Comparison of ENCODE assay signal across 8 cellular contexts in the genomic region with DNA sequence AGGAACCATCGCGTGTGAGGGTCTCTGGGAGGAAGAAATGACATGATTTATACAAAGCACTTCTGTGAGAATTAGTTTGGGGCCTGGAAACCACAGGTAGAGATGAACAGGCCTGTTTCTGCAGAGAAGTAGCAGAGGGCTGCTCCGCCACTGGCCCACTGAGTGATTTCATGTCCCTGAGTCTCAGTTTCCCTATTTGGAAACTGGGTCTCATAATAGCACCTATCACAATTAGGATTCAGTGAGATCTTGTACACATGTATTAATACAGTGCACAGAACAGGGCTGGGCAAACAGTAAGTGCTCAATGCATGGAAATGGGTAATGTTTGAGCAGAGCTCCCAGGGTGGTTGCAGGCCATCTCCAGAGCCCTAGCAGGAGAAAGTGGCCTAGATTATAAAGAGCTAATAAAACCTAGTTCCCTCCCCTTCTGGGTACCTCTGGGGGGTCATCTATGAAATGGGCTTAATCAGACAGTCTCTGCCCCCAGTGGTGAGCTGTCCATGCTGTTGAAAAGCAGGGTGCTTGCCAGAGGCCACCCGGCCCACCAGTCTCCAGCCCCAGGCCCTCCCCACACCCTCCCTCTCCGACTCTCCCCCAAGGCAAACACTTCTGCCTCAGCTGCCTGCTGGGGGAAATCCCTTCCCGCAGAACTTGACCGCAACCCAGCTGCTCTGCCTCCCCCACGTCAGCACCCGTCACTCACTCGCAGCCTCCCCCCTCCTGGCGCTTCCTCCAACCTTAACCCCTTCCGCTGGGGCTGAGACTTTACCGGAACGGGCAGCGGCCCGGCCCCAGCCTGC. TPM values are rescaled to one million over a fixed set of nuclear protein-coding genes. Genes with fewer than 3 reads are reported as not detected.
DNase-seq lines count a peak whose midpoint lies in the region; ATAC-seq, FAIRE-seq and TF ChIP-seq lines count a peak whose summit lies in the region.

No MANE protein-coding gene starts in this region.

- no TSS peak for BruUV-seq in Calu3 (replicated peaks; lab: Mats Ljungman, UMichigan)

- H3K4me3 ChIP-seq in SJSA1 (peak overlapping the region; percentile 11; the same call in 1 of the 2 replicates), upper lobe of left lung (peak overlapping the region; percentile 11 to 75 (median 45))

- no peaks in the 10 kb centered on the region for H3K9me3 Mint-ChIP-seq in Calu3 (ENCODE audit: low read depth, unreplicated experiment)
- no peaks in the 10 kb centered on the region for H3K9me3 Mint-ChIP-seq in activated naive CD4-positive, alpha-beta T cell treated with anti-CD3 and anti-CD28 coated beads for 36 hours

- H3K27ac ChIP-seq in SJSA1 (peak overlapping the region; percentile 74), upper lobe of left lung (peak overlapping the region; percentile 95 to 98 (median 96))

- intact Hi-C loops in Calu3 (cut with micrococcal nuclease; ENCODE audit: unreplicated experiment) (loop anchor here (2.0 kb wide), 1 partner anchor 28 kb away; no protein-coding TSS in a partner anchor), Right ventricle myocardium superior (cut with DNase I) (no loop called here)
- intact Hi-C loops in activated naive CD4-positive, alpha-beta T cell treated with anti-CD3 and anti-CD28 coated beads for 36 hours (cut with micrococcal nuclease): loop anchor here (1.0 to 5.0 kb wide), 7 partner anchors 17 to 986 kb away; partner anchors contain the start of genes FOSB and RELB

- peak overlapping the region; percentile 93 for H3K27ac Mint-ChIP-seq in Calu3 (ENCODE audit: unreplicated experiment)
- peak overlapping the region; percentile 97 for H3K27ac Mint-ChIP-seq in activated naive CD4-positive, alpha-beta T cell treated with anti-CD3 and anti-CD28 coated beads for 36 hours

- 12 to 14% methylated on average over 12 to 16 of the region's 16 CpGs for WGBS in upper lobe of left lung, 2 donors

- TF ChIP-seq POLR2A in upper lobe of left lung (IDR thresholded peaks at IDR 0.05): peak in 1 of 4 donors; percentile 66

- no peaks in the 10 kb centered on the region for H3K27me3 ChIP-seq in SJSA1 (replicated peaks)
- no peaks in the 10 kb centered on the region for H3K27me3 ChIP-seq in upper lobe of left lung

- FAIRE-seq in HTR-8/SVneo (lab: Jason Lieb, UNC): peak; percentile 97

- H3K9me3 ChIP-seq in SJSA1 (replicated peaks) (no peaks in the 10 kb centered on the region; the same call in 1 of the 2 replicates), upper lobe of left lung (no peaks in the 10 kb centered on the region)

- TF ChIP-seq CTCF in Calu3 (IDR thresholded peaks at IDR 0.05; ENCODE audit: unreplicated experiment) (no peak), upper lobe of left lung (IDR thresholded peaks at IDR 0.05) (peak in 4 of 6 experiments; percentile 17 to 39 (median 29))

- peaks cover 65% of the 10 kb centered on the region for H3K36me3 ChIP-seq in SJSA1
- peaks cover 9 to 53% (median 26%) of the 10 kb centered on the region in 4 donors for H3K36me3 ChIP-seq in upper lobe of left lung

- H3K4me1 ChIP-seq in SJSA1 (replicated peaks) (peaks cover 48% of the 10 kb centered on the region), upper lobe of left lung (peaks cover 67 to 93% (median 76%) of the 10 kb centered on the region in 4 donors)

- DNase-seq in Calu3 (peak; percentile 97), HTR-8/SVneo (ENCODE audit: insufficient read length, low spot score) (peak; percentile 92), SJSA1 (ENCODE audit: low read depth in 1 of 2, low spot score in 2 of 2) (peak; percentile 95 to 98), Right ventricle myocardium superior (peak; percentile 94), pons (ENCODE audit: low spot score) (peak; percentile 54), upper lobe of left lung (peak; percentile 95 to 98)
- peak; percentile 98 for DNase-seq in activated naive CD4-positive, alpha-beta T cell treated with anti-CD3 and anti-CD28 coated beads for 36 hours

- peak overlapping the region; percentile 67 for H3K4me3 Mint-ChIP-seq in Calu3 (ENCODE audit: low read depth, unreplicated experiment)
- peak overlapping the region; percentile 93 for H3K4me3 Mint-ChIP-seq in activated naive CD4-positive, alpha-beta T cell treated with anti-CD3 and anti-CD28 coated beads for 36 hours

- no peaks in the 10 kb centered on the region for H3K27me3 Mint-ChIP-seq in Calu3 (ENCODE audit: unreplicated experiment)
- H3K27me3 Mint-ChIP-seq in activated naive CD4-positive, alpha-beta T cell treated with anti-CD3 and anti-CD28 coated beads for 36 hours (ENCODE audit: low read depth): no peaks in the 10 kb centered on the region

- peaks cover 86% of the 10 kb centered on the region for H3K36me3 Mint-ChIP-seq in Calu3 (ENCODE audit: insufficient read depth, unreplicated experiment)
- H3K36me3 Mint-ChIP-seq in activated naive CD4-positive, alpha-beta T cell treated with anti-CD3 and anti-CD28 coated beads for 36 hours (ENCODE audit: low read depth): peaks cover 82% of the 10 kb centered on the region

- ATAC-seq in GM21381 (IDR thresholded peaks at IDR 0.05; ENCODE audit: unreplicated experiment) (peak; percentile 66), Right ventricle myocardium superior (ENCODE audit: poor library complexity) (peak; percentile 56), upper lobe of left lung (ENCODE audit: low FRiP score in 2 of 2) (peak; percentile 83 to 93)

- TF ChIP-seq EP300 in upper lobe of left lung (IDR thresholded peaks at IDR 0.05): peak; percentile 98 to 99 (median 99)

- H3K4me1 Mint-ChIP-seq in Calu3 (ENCODE audit: low read depth, unreplicated experiment): peaks cover 64% of the 10 kb centered on the region
- peaks cover 59% of the 10 kb centered on the region for H3K4me1 Mint-ChIP-seq in activated naive CD4-positive, alpha-beta T cell treated with anti-CD3 and anti-CD28 coated beads for 36 hours (ENCODE audit: low read depth)

- CTCF ChIA-PET in Calu3 (lab: Charles Lee): interaction anchor here (1.2 to 3.1 kb wide), 5 partner anchors 11 to 29 kb away, joined by 5 to 26 read pairs (median 7); no protein-coding TSS in a partner anchor
- CTCF ChIA-PET in activated naive CD4-positive, alpha-beta T cell treated with anti-CD3 and anti-CD28 coated beads for 36 hours (lab: Charles Lee): interaction anchor here (0.5 to 2.8 kb wide), 4 partner anchors 17 to 63 kb away, joined by 6 to 13 read pairs (median 9); no protein-coding TSS in a partner anchor

RNA-seq across cellular contexts. Expression of gene BCL3, which starts 4.5 kb away (rescaled TPM):
- total RNA-seq in Calu3 (2022) (37.7 and 41.5 TPM in 2 replicates), Right ventricle myocardium superior (14.6 TPM), upper lobe of left lung (100 to 1,000 TPM in 2 of 6 donors, 10 to 100 TPM in 4; 31.1 to 114 (median 71.6) TPM)
- 3.9 and 12.3 TPM in 2 replicates for total RNA-seq in SJSA1 (2014; rRNA removed; shearing (Covaris generic))
- total RNA-seq in activated naive CD4-positive, alpha-beta T cell treated with anti-CD3 and anti-CD28 coated beads for 36 hours: 100 to 1,000 TPM in 1 of 2 experiments, 10 to 100 TPM in 1; 92.5 to 104 TPM

RNA-seq across cellular contexts. Expression of gene CBLC, which starts 24.7 kb away (rescaled TPM):
- total RNA-seq in Calu3 (2022) (54.3 and 63.1 TPM in 2 replicates), Right ventricle myocardium superior (not detected), upper lobe of left lung (10 to 100 TPM in 1 of 6 donors, 1 to 10 TPM in 5; 2.9 to 10.5 (median 4.5) TPM)
- total RNA-seq in SJSA1 (2014; rRNA removed; shearing (Covaris generic)): not detected in 2 replicates
- not detected for total RNA-seq in activated naive CD4-positive, alpha-beta T cell treated with anti-CD3 and anti-CD28 coated beads for 36 hours

RNA-seq across cellular contexts. Expression of gene CEACAM16, which starts 54.1 kb away (rescaled TPM):
- total RNA-seq in Calu3 (2022) (0.38 TPM in 1 of 2 replicates, not detected in the other), Right ventricle myocardium superior (not detected), upper lobe of left lung (not detected)
- not detected in 2 replicates for total RNA-seq in SJSA1 (2014; rRNA removed; shearing (Covaris generic))
- not detected for total RNA-seq in activated naive CD4-positive, alpha-beta T cell treated with anti-CD3 and anti-CD28 coated beads for 36 hours

RNA-seq across cellular contexts. Expression of gene BCAM, which starts 55.9 kb away (rescaled TPM):
- 30.0 and 31.2 TPM in 2 replicates for total RNA-seq in Calu3 (2022)
- 95.1 and 116 TPM in 2 replicates for total RNA-seq in SJSA1 (2014; rRNA removed; shearing (Covaris generic))
- not detected for total RNA-seq in activated naive CD4-positive, alpha-beta T cell treated with anti-CD3 and anti-CD28 coated beads for 36 hours
- 86.2 TPM for total RNA-seq in Right ventricle myocardium superior
- total RNA-seq in upper lobe of left lung: 100 to 1,000 TPM; 246 to 557 (median 274) TPM

Comparison
In these comparisons a context has a peak if more than half of its experiments do, and no peak if none do; other contexts are left out.
1. Peak in every context shown above with its lines: DNase-seq, ATAC-seq, H3K4me3 ChIP-seq and H3K27ac ChIP-seq.